Comparison of ENCODE assay signal across 18 cellular contexts in the genomic region with DNA sequence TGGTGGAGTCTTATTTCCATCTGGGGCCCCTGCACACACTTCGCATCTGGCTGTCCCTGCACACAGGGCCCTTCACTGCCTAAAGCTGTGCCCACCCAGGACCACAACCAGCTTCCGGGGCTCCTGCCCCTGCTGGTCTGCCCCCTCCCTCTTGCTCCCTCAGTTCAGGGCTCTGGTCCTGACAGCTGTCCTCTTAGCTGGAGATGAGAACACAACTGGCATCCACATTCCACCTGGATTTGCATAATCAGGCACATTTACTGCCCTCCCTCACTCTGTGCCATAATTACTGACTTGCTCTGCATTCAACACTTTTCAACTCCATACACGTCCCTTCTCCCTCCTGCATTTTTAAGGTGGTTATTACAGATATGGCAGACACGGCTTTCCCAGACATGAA.
"Had no signal": no experiment of that assay in that cellular context is flagged by ENCODE, and none has a peak within 500 bp of the region (broad histone marks: within the 10 kb centered on the region; RNA-seq: fewer than 3 reads in every experiment).

No MANE protein-coding gene starts in this region.

- H3K4me1 Mint-ChIP-seq: activated CD4-positive, alpha-beta T cell treated with anti-CD3 and anti-CD28 coated beads, Interleukin-2, amount 10 ng/mL, durations not matched to agents 7 days and 5 days had no signal

- H3K36me3 ChIP-seq: brain microvascular endothelial cell, lower lobe of right lung, sigmoid colon, spleen, thyroid gland had no signal

- H3K36me3 Mint-ChIP-seq: naive thymus-derived CD8-positive, alpha-beta T cell had no signal

- H3K4me1 ChIP-seq: foreskin keratinocyte, lower lobe of right lung, sigmoid colon, thyroid gland had no signal

- ATAC-seq: activated CD4-positive, CD25-positive, alpha-beta regulatory T cell treated with anti-CD3 and anti-CD28 coated beads, Interleukin-2, amount 50 U/mL, for 24 hours; activated CD8-positive, alpha-beta T cell treated with anti-CD3 and anti-CD28 coated beads, Interleukin-2, amount 10 ng/mL, durations not matched to agents 7 days and 5 days; foreskin keratinocyte; lower lobe of right lung; naive thymus-derived CD8-positive, alpha-beta T cell had no signal

- H3K9me3 Mint-ChIP-seq: activated T-helper 2 cell treated with anti-CD3 and anti-CD28 coated beads, Interferon-gamma antibody, Interleukin-2, Interleukin-4, amounts not matched to agents 10 μg/mL and 5 μg/mL and 100 μg/mL, durations not matched to agents 14 hours and 24 hours and 36 hours had no signal

- H3K27ac ChIP-seq: brain microvascular endothelial cell, coronary artery, foreskin keratinocyte, lower lobe of right lung, sigmoid colon, spleen, thyroid gland had no signal

- H3K27me3 ChIP-seq: brain microvascular endothelial cell, sigmoid colon, thyroid gland had no signal

- H3K27ac Mint-ChIP-seq: activated CD4-positive, alpha-beta T cell treated with anti-CD3 and anti-CD28 coated beads, Interleukin-2, amount 10 ng/mL, durations not matched to agents 7 days and 5 days; activated CD8-positive, alpha-beta T cell treated with anti-CD3 and anti-CD28 coated beads, Interleukin-2, amount 10 ng/mL, durations not matched to agents 7 days and 5 days; activated T-cell treated with anti-CD3 and anti-CD28 coated beads, Interleukin-2, amount 50 U/mL, for 24 hours; activated T-helper 2 cell treated with anti-CD3 and anti-CD28 coated beads, Interferon-gamma antibody, Interleukin-2, Interleukin-4, amounts not matched to agents 10 μg/mL and 5 μg/mL and 100 μg/mL, durations not matched to agents 14 hours and 24 hours and 36 hours; naive thymus-derived CD8-positive, alpha-beta T cell had no signal

- DNase-seq: activated CD4-positive, alpha-beta T cell treated with anti-CD3 and anti-CD28 coated beads, Interleukin-2, amount 10 ng/mL, durations not matched to agents 7 days and 5 days; activated CD8-positive, alpha-beta T cell treated with anti-CD3 and anti-CD28 coated beads, Interleukin-2, amount 10 ng/mL, durations not matched to agents 7 days and 5 days; activated naive CD4-positive, alpha-beta T cell treated with Interleukin-2 at 50 U/mL for 16 hours; activated T-cell treated with anti-CD3 and anti-CD28 coated beads, Interleukin-2, amount 50 U/mL, for 24 hours; brain microvascular endothelial cell; foreskin keratinocyte; hypothalamus; lower lobe of right lung; naive thymus-derived CD8-positive, alpha-beta T cell; nucleus accumbens; sigmoid colon; spleen; stimulated activated naive CD4-positive, alpha-beta T cell treated with Interleukin-2 at 50 U/mL for 16 hours; thyroid gland had no signal

- H3K4me3 ChIP-seq: coronary artery, lower lobe of right lung, sigmoid colon, spleen, thyroid gland had no signal

- H3K4me3 Mint-ChIP-seq: activated CD4-positive, alpha-beta T cell treated with anti-CD3 and anti-CD28 coated beads, Interleukin-2, amount 10 ng/mL, durations not matched to agents 7 days and 5 days; activated CD8-positive, alpha-beta T cell treated with anti-CD3 and anti-CD28 coated beads, Interleukin-2, amount 10 ng/mL, durations not matched to agents 7 days and 5 days; activated T-cell treated with anti-CD3 and anti-CD28 coated beads, Interleukin-2, amount 50 U/mL, for 24 hours; central memory CD8-positive, alpha-beta T cell; naive thymus-derived CD8-positive, alpha-beta T cell had no signal

- H3K9me3 ChIP-seq: lower lobe of right lung, sigmoid colon, thyroid gland had no signal
